8 cellular contexts compared by ENCODE assay signal in genomic region chr2:234550511-234551107, GRCh38. TPM values are rescaled to one million over a fixed set of nuclear protein-coding genes. Genes with fewer than 3 reads are reported as not detected.
DNase-seq lines count a peak whose midpoint lies in the region; ATAC-seq, FAIRE-seq and TF ChIP-seq lines count a peak whose summit lies in the region.

No MANE protein-coding gene starts in this region.

- no peak overlapping the region for H3K27ac ChIP-seq in WERI-Rb-1
- H3K27ac ChIP-seq in breast epithelium = no peak overlapping the region

- peak; percentile 36 for FAIRE-seq in islet of Langerhans (lab: Jason Lieb, UNC)

- no peak for ATAC-seq in GM19328 (IDR thresholded peaks at IDR 0.05; ENCODE audit: unreplicated experiment)

- CTCF ChIA-PET in HEK293T (lab: Yijun Ruan, JAX) = interaction anchor here (0.6 to 1.1 kb wide), 3 partner anchors 556 to 567 kb away, joined by 3 to 4 read pairs (median 3); no protein-coding TSS in a partner anchor

- H3K4me3 ChIP-seq in WERI-Rb-1 (ENCODE audit: low read depth, low read length) = no peak overlapping the region
- no peak overlapping the region for H3K4me3 ChIP-seq in breast epithelium

- H3K4me1 ChIP-seq in breast epithelium = no peaks in the 10 kb centered on the region

- TF ChIP-seq CTCF in WERI-Rb-1 (IDR thresholded peaks at IDR 0.05; ENCODE audit: low read depth, low read length) = peak; percentile 94
- TF ChIP-seq CTCF in breast epithelium (IDR thresholded peaks at IDR 0.05) = peak; percentile 92 to 98 (median 96)

- TF ChIP-seq POLR2A in breast epithelium (IDR thresholded peaks at IDR 0.05) = no peak

- intact Hi-C loops in breast epithelium (cut with DNase I; ENCODE audit: low total_unique reads) = loop anchor here (10.0 kb wide), 1 partner anchor 554 kb away; no protein-coding TSS in a partner anchor

- POLR2A ChIA-PET in HEK293T (lab: Yijun Ruan, JAX) = no interaction called here

- no peaks in the 10 kb centered on the region for H3K27me3 ChIP-seq in WERI-Rb-1 (ENCODE audit: insufficient read depth, low read depth, severe bottlenecking)
- no peaks in the 10 kb centered on the region for H3K27me3 ChIP-seq in breast epithelium

- H3K36me3 ChIP-seq in WERI-Rb-1 = no peaks in the 10 kb centered on the region
- no peaks in the 10 kb centered on the region for H3K36me3 ChIP-seq in breast epithelium

- DNase-seq in COR-L47 (lab: John Stamatoyannopoulos, UW) = peak; percentile 54
- peak; percentile 60 for DNase-seq in HEK293T (ENCODE audit: extremely low spot score)
- DNase-seq in NCI-H2171 (lab: John Stamatoyannopoulos, UW) = peak; percentile 35
- DNase-seq in WERI-Rb-1 = peak; percentile 75
- DNase-seq in breast epithelium (ENCODE audit: low spot score in 2 of 2) = peak in 1 of 2 donors; percentile 88
- DNase-seq in stimulated activated CD4-positive, alpha-beta T cell treated with anti-CD3 and anti-CD28 coated beads, Interleukin-1b, Interleukin-23, amount 100 ng/mL, for 48 hours = peak; percentile 51

- H3K9me3 ChIP-seq in WERI-Rb-1 (ENCODE audit: severe bottlenecking) (no peaks in the 10 kb centered on the region), breast epithelium (no peaks in the 10 kb centered on the region)

TF ChIP-seq in HEK293T, 16 proteins besides CTCF, POLR2A, EP300 and RAD21:
- no peak for TF ChIP-seq FOXA1 (IDR thresholded peaks at IDR 0.05)
- no peak for TF ChIP-seq L3MBTL2 (conservative IDR thresholded peaks at IDR 0.05)
- no peak for TF ChIP-seq SP1 (IDR thresholded peaks at IDR 0.05)
- TF ChIP-seq ARNT (IDR thresholded peaks at IDR 0.05) = no peak
- no peak for TF ChIP-seq LEF1 (IDR thresholded peaks at IDR 0.05; ENCODE audit: borderline replicate concordance)
- no peak for TF ChIP-seq SUZ12 (IDR thresholded peaks at IDR 0.05)
- no peak for TF ChIP-seq CTBP1 (IDR thresholded peaks at IDR 0.05; ENCODE audit: borderline replicate concordance)
- TF ChIP-seq FOXK2 (IDR thresholded peaks at IDR 0.05) = no peak
- no peak for TF ChIP-seq ZNF384 (IDR thresholded peaks at IDR 0.05)
- TF ChIP-seq FOXM1 (IDR thresholded peaks at IDR 0.05; ENCODE audit: borderline replicate concordance) = no peak
- TF ChIP-seq NFRKB (IDR thresholded peaks at IDR 0.05) = no peak
- TF ChIP-seq PKNOX1 (IDR thresholded peaks at IDR 0.05) = no peak
TF ChIP-seq in HEK293T: peak in this region for 0.

RNA-seq across cellular contexts. Expression of gene ARL4C, which starts 53.7 kb away (rescaled TPM):
- total RNA-seq in breast epithelium = 10 to 100 TPM; 16.1 to 61.0 (median 23.5) TPM
